1 cellular context compared by ENCODE assay signal in the genomic region with DNA sequence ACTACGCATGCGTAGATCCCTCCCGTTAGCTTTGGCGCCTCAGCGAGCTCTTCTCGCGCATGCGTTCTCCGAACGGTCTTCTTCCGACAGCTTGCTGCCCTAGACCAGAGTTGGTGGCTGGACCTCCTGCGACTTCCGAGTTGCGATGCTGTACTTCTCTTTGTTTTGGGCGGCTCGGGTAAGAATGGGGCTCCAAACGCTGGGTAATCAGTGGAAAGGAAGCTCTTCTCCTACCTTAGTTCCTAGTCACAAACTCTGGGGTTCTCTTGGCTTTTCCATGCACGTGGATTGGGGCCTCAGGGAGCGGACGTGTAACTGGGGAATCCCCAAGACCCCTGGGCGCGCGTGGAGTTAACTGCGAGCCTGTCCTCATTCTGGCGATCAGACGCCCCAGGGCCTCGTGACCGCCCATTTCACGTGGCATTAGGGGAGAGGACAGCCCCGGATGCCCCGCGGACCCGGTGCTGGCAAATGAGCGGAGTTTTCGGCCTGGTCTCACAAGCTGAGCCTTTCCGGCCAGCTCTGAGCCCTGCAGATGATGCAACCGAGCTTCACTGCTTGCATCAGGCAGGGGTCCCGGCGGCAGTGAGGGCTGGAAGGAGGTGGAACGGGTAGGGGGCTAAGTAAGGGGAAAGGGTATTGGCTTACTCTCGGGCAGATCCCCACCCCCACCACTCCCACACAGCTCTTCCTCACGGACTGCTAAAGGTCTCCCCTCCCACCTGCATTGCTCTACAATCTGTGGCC.
TF ChIP-seq lines count a peak whose summit lies in the region.

A gene (plus strand): TSS at position 78 of the 747 bp plus-strand sequence. CDS start 68 bp downstream, at position 146.

TF ChIP-seq in K562, 482 proteins besides CTCF, POLR2A, EP300 and RAD21 (continued from another document and continues in another):
- TF ChIP-seq, protein P1, sequence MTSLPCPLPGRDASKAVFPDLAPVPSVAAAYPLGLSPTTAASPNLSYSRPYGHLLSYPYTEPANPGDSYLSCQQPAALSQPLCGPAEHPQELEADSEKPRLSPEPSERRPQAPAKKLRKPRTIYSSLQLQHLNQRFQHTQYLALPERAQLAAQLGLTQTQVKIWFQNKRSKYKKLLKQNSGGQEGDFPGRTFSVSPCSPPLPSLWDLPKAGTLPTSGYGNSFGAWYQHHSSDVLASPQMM (CRISPR knock-in tag; IDR thresholded peaks at IDR 0.05), result no peak
- TF ChIP-seq, protein P2, sequence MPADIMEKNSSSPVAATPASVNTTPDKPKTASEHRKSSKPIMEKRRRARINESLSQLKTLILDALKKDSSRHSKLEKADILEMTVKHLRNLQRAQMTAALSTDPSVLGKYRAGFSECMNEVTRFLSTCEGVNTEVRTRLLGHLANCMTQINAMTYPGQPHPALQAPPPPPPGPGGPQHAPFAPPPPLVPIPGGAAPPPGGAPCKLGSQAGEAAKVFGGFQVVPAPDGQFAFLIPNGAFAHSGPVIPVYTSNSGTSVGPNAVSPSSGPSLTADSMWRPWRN (IDR thresholded peaks at IDR 0.05; ENCODE audit: low read depth), result no peak
- TF ChIP-seq RBBP5 (IDR thresholded peaks at IDR 0.05; ENCODE audit: borderline replicate concordance, insufficient read depth, low read length, poor library complexity, severe bottlenecking) (no peak), ZNF444 (CRISPR knock-in tag; IDR thresholded peaks at IDR 0.05) (no peak), ZNF212 (CRISPR knock-in tag; IDR thresholded peaks at IDR 0.05) (no peak), THRAP3 (IDR thresholded peaks at IDR 0.05; ENCODE audit: borderline replicate concordance) (no peak), PCBP2 (IDR thresholded peaks at IDR 0.05; ENCODE audit: low read depth, low read length, poor library complexity, severe bottlenecking) (no peak), CBX5 (IDR thresholded peaks at IDR 0.05; ENCODE audit: borderline replicate concordance, low read depth) (no peak), ZNF644 (tag; IDR thresholded peaks at IDR 0.05; ENCODE audit: low read depth) (no peak), TCF7 (IDR thresholded peaks at IDR 0.05; ENCODE audit: borderline replicate concordance) (no peak), FOXJ2 (tag; IDR thresholded peaks at IDR 0.05) (no peak), TAF9B (IDR thresholded peaks at IDR 0.05; ENCODE audit: partially characterized antibody) (no peak), RB1 (IDR thresholded peaks at IDR 0.05; ENCODE audit: low read depth) (no peak), RBFOX2 (IDR thresholded peaks at IDR 0.05; ENCODE audit: low read depth, low read length) (peak; percentile 91), EZH2 (IDR thresholded peaks at IDR 0.05; ENCODE audit: borderline replicate concordance, low read depth, low read length) (no peak), RBM14 (IDR thresholded peaks at IDR 0.05; ENCODE audit: borderline replicate concordance, insufficient read depth, low read depth, low read length) (no peak), ZNF23 (CRISPR knock-in tag; IDR thresholded peaks at IDR 0.05) (no peak), ZNF184 (CRISPR knock-in tag; IDR thresholded peaks at IDR 0.05) (no peak), HOXB6 (CRISPR knock-in tag; IDR thresholded peaks at IDR 0.05; ENCODE audit: borderline replicate concordance) (no peak), ATF1 (CRISPR knock-in tag; IDR thresholded peaks at IDR 0.05) (no peak), ATF1 (tag; IDR thresholded peaks at IDR 0.05) (peak; percentile 53), TAL1 (IDR thresholded peaks at IDR 0.05) (no peak), KLF1 (tag; IDR thresholded peaks at IDR 0.05) (peak; percentile 16; the same call in 1 of the 2 replicates)
- TF ChIP-seq, protein P3, sequence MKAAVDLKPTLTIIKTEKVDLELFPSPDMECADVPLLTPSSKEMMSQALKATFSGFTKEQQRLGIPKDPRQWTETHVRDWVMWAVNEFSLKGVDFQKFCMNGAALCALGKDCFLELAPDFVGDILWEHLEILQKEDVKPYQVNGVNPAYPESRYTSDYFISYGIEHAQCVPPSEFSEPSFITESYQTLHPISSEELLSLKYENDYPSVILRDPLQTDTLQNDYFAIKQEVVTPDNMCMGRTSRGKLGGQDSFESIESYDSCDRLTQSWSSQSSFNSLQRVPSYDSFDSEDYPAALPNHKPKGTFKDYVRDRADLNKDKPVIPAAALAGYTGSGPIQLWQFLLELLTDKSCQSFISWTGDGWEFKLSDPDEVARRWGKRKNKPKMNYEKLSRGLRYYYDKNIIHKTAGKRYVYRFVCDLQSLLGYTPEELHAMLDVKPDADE (conservative IDR thresholded peaks at IDR 0.05; ENCODE audit: control insufficient read depth, low read depth, low read length), result peak; percentile 35; the same call in 1 of the 2 replicates
- TF ChIP-seq, protein P4, sequence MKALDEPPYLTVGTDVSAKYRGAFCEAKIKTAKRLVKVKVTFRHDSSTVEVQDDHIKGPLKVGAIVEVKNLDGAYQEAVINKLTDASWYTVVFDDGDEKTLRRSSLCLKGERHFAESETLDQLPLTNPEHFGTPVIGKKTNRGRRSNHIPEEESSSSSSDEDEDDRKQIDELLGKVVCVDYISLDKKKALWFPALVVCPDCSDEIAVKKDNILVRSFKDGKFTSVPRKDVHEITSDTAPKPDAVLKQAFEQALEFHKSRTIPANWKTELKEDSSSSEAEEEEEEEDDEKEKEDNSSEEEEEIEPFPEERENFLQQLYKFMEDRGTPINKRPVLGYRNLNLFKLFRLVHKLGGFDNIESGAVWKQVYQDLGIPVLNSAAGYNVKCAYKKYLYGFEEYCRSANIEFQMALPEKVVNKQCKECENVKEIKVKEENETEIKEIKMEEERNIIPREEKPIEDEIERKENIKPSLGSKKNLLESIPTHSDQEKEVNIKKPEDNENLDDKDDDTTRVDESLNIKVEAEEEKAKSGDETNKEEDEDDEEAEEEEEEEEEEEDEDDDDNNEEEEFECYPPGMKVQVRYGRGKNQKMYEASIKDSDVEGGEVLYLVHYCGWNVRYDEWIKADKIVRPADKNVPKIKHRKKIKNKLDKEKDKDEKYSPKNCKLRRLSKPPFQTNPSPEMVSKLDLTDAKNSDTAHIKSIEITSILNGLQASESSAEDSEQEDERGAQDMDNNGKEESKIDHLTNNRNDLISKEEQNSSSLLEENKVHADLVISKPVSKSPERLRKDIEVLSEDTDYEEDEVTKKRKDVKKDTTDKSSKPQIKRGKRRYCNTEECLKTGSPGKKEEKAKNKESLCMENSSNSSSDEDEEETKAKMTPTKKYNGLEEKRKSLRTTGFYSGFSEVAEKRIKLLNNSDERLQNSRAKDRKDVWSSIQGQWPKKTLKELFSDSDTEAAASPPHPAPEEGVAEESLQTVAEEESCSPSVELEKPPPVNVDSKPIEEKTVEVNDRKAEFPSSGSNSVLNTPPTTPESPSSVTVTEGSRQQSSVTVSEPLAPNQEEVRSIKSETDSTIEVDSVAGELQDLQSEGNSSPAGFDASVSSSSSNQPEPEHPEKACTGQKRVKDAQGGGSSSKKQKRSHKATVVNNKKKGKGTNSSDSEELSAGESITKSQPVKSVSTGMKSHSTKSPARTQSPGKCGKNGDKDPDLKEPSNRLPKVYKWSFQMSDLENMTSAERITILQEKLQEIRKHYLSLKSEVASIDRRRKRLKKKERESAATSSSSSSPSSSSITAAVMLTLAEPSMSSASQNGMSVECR (CRISPR knock-in tag; IDR thresholded peaks at IDR 0.05), result peak; percentile 30; the same call in 1 of the 2 replicates
- TF ChIP-seq, protein P5, sequence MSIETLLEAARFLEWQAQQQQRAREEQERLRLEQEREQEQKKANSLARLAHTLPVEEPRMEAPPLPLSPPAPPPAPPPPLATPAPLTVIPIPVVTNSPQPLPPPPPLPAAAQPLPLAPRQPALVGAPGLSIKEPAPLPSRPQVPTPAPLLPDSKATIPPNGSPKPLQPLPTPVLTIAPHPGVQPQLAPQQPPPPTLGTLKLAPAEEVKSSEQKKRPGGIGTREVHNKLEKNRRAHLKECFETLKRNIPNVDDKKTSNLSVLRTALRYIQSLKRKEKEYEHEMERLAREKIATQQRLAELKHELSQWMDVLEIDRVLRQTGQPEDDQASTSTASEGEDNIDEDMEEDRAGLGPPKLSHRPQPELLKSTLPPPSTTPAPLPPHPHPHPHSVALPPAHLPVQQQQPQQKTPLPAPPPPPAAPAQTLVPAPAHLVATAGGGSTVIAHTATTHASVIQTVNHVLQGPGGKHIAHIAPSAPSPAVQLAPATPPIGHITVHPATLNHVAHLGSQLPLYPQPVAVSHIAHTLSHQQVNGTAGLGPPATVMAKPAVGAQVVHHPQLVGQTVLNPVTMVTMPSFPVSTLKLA (conservative IDR thresholded peaks at IDR 0.05), result peak; percentile 79 to 85; a peak in 3 of 4 replicates
- TF ChIP-seq, protein P6, sequence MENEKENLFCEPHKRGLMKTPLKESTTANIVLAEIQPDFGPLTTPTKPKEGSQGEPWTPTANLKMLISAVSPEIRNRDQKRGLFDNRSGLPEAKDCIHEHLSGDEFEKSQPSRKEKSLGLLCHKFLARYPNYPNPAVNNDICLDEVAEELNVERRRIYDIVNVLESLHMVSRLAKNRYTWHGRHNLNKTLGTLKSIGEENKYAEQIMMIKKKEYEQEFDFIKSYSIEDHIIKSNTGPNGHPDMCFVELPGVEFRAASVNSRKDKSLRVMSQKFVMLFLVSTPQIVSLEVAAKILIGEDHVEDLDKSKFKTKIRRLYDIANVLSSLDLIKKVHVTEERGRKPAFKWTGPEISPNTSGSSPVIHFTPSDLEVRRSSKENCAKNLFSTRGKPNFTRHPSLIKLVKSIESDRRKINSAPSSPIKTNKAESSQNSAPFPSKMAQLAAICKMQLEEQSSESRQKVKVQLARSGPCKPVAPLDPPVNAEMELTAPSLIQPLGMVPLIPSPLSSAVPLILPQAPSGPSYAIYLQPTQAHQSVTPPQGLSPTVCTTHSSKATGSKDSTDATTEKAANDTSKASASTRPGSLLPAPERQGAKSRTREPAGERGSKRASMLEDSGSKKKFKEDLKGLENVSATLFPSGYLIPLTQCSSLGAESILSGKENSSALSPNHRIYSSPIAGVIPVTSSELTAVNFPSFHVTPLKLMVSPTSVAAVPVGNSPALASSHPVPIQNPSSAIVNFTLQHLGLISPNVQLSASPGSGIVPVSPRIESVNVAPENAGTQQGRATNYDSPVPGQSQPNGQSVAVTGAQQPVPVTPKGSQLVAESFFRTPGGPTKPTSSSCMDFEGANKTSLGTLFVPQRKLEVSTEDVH (IDR thresholded peaks at IDR 0.05; ENCODE audit: low read depth, partially characterized antibody), result no peak
- TF ChIP-seq, protein P7, sequence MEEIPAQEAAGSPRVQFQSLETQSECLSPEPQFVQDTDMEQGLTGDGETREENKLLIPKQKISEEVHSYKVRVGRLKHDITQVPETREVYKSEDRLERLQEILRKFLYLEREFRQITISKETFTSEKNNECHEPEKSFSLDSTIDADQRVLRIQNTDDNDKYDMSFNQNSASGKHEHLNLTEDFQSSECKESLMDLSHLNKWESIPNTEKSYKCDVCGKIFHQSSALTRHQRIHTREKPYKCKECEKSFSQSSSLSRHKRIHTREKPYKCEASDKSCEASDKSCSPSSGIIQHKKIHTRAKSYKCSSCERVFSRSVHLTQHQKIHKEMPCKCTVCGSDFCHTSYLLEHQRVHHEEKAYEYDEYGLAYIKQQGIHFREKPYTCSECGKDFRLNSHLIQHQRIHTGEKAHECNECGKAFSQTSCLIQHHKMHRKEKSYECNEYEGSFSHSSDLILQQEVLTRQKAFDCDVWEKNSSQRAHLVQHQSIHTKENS (CRISPR knock-in tag; IDR thresholded peaks at IDR 0.05), result no peak
- TF ChIP-seq, protein P8, sequence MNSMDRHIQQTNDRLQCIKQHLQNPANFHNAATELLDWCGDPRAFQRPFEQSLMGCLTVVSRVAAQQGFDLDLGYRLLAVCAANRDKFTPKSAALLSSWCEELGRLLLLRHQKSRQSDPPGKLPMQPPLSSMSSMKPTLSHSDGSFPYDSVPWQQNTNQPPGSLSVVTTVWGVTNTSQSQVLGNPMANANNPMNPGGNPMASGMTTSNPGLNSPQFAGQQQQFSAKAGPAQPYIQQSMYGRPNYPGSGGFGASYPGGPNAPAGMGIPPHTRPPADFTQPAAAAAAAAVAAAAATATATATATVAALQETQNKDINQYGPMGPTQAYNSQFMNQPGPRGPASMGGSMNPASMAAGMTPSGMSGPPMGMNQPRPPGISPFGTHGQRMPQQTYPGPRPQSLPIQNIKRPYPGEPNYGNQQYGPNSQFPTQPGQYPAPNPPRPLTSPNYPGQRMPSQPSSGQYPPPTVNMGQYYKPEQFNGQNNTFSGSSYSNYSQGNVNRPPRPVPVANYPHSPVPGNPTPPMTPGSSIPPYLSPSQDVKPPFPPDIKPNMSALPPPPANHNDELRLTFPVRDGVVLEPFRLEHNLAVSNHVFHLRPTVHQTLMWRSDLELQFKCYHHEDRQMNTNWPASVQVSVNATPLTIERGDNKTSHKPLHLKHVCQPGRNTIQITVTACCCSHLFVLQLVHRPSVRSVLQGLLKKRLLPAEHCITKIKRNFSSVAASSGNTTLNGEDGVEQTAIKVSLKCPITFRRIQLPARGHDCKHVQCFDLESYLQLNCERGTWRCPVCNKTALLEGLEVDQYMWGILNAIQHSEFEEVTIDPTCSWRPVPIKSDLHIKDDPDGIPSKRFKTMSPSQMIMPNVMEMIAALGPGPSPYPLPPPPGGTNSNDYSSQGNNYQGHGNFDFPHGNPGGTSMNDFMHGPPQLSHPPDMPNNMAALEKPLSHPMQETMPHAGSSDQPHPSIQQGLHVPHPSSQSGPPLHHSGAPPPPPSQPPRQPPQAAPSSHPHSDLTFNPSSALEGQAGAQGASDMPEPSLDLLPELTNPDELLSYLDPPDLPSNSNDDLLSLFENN (IDR thresholded peaks at IDR 0.05; ENCODE audit: low read depth in 2 of 2, low read length in 2 of 2), result no peak
- TF ChIP-seq, protein P9, sequence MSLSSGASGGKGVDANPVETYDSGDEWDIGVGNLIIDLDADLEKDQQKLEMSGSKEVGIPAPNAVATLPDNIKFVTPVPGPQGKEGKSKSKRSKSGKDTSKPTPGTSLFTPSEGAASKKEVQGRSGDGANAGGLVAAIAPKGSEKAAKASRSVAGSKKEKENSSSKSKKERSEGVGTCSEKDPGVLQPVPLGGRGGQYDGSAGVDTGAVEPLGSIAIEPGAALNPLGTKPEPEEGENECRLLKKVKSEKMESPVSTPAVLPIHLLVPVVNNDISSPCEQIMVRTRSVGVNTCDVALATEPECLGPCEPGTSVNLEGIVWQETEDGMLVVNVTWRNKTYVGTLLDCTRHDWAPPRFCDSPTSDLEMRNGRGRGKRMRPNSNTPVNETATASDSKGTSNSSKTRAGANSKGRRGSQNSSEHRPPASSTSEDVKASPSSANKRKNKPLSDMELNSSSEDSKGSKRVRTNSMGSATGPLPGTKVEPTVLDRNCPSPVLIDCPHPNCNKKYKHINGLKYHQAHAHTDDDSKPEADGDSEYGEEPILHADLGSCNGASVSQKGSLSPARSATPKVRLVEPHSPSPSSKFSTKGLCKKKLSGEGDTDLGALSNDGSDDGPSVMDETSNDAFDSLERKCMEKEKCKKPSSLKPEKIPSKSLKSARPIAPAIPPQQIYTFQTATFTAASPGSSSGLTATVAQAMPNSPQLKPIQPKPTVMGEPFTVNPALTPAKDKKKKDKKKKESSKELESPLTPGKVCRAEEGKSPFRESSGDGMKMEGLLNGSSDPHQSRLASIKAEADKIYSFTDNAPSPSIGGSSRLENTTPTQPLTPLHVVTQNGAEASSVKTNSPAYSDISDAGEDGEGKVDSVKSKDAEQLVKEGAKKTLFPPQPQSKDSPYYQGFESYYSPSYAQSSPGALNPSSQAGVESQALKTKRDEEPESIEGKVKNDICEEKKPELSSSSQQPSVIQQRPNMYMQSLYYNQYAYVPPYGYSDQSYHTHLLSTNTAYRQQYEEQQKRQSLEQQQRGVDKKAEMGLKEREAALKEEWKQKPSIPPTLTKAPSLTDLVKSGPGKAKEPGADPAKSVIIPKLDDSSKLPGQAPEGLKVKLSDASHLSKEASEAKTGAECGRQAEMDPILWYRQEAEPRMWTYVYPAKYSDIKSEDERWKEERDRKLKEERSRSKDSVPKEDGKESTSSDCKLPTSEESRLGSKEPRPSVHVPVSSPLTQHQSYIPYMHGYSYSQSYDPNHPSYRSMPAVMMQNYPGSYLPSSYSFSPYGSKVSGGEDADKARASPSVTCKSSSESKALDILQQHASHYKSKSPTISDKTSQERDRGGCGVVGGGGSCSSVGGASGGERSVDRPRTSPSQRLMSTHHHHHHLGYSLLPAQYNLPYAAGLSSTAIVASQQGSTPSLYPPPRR (CRISPR knock-in tag; IDR thresholded peaks at IDR 0.05; ENCODE audit: borderline replicate concordance), result no peak
